Comparison of ENCODE assay signal across 1 cellular context in genomic region chr13:109043561-109044075, GRCh38.
TF ChIP-seq lines count a peak whose summit lies in the region.

No MANE protein-coding gene starts in this region.

TF ChIP-seq in GM23338, 12 proteins besides CTCF, POLR2A, EP300 and RAD21 (continued from another document):
- TF ChIP-seq REST (IDR thresholded peaks at IDR 0.05; ENCODE audit: unreplicated experiment) (no peak), EZH2phosphoT487 (IDR thresholded peaks at IDR 0.05; ENCODE audit: unreplicated experiment) (no peak), EZH2 (IDR thresholded peaks at IDR 0.05; ENCODE audit: low read depth, unreplicated experiment) (no peak), ZNF462 (CRISPR knock-in tag; IDR thresholded peaks at IDR 0.05) (no peak), ZNF114 (CRISPR knock-in tag; IDR thresholded peaks at IDR 0.05) (no peak), STAT1 (IDR thresholded peaks at IDR 0.05; ENCODE audit: unreplicated experiment) (no peak), JUNB (IDR thresholded peaks at IDR 0.05; ENCODE audit: unreplicated experiment) (no peak)
